7 cellular contexts compared by ENCODE assay signal in the genomic region with DNA sequence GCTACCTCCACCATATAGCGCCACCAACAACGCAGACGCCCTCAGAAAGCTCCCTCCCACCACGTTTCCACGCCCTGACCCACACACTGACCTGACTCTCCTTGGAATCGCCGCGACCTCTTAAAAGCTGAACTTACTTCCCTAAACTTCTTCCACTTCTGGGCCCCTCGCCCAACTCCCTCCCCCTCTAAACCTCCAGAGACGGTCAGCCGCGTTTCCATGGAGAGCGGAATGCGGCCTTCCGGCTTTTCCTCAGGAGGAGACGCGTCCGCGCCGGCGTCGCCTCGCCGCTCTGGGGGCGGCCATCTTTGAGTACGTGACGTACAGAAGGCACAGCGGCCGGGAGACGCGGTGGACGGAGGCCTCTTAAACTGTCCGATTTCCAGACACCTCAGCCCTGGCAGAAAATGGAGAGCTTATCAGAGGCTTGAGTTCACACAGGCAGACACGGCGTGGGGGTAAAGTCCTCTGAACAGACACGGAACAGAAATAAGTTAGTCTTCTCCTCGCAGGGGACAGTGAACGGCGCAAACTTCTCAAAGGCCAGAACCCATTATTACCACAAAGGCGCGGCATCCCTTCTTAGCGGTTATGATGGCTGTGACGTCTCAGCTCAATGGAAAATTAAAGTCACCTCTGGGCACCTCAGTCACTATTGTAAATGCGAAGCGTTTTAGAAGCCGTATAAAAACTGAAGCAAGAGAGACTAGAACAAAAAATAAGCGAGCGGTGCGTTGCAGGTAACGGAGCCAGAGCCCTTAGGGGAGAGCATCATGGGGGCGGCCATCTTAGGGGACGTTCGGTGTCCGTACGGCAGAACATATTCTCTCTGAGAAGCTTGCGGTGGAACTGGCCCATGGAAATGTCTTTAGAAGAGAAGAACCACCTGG. TPM values are rescaled to one million over a fixed set of nuclear protein-coding genes. Genes with fewer than 3 reads are reported as not detected.
A peak's percentile ranks its signal among the peaks of the same experiment; 100 is the strongest.
DNase-seq lines count a peak whose midpoint lies in the region; ATAC-seq and TF ChIP-seq lines count a peak whose summit lies in the region.

Gene ZNF432, minus strand, starts transcription at position 235 of the 890 bp plus-strand sequence. CDS start 1,970 bp downstream, outside the sequence.

- H3K9me3 ChIP-seq in WERI-Rb-1 (ENCODE audit: severe bottlenecking) = peaks cover 7% of the 10 kb centered on the region
- peaks cover 35 to 62% of the 10 kb centered on the region in 2 donors for H3K9me3 ChIP-seq in breast epithelium
- no peaks in the 10 kb centered on the region for H3K9me3 ChIP-seq in iPS-18c (ENCODE audit: control insufficient read depth, insufficient read depth, low read length)
- peaks cover 0 to 21% (median 9%) of the 10 kb centered on the region in 3 donors for H3K9me3 ChIP-seq in skeletal muscle tissue (ENCODE audit: control insufficient read depth in 3 of 3, low read length in 3 of 3)

- H3K27me3 ChIP-seq in WERI-Rb-1 (ENCODE audit: insufficient read depth, low read depth, severe bottlenecking) (no peaks in the 10 kb centered on the region), breast epithelium (no peaks in the 10 kb centered on the region), skeletal muscle tissue (ENCODE audit: control insufficient read depth in 3 of 3, insufficient read depth in 3 of 3, low read length in 3 of 3) (no peaks in the 10 kb centered on the region)

- DNase-seq in NCI-H2107 treated with DMSO at 0.1 percent for 48 hours (lab: John Stamatoyannopoulos, UW; ENCODE audit: unreplicated experiment) (peak; percentile 81), WERI-Rb-1 (peak; percentile 91), breast epithelium (ENCODE audit: low spot score in 2 of 2) (peak; percentile 90 to 91)

- TF ChIP-seq POLR2A in breast epithelium (IDR thresholded peaks at IDR 0.05) = peak; percentile 27

- peaks cover 35% of the 10 kb centered on the region for H3K36me3 ChIP-seq in WERI-Rb-1
- peaks cover 5% of the 10 kb centered on the region for H3K36me3 ChIP-seq in breast epithelium
- H3K36me3 ChIP-seq in skeletal muscle tissue (ENCODE audit: control insufficient read depth in 3 of 3, insufficient read depth in 3 of 3, low read length in 3 of 3) = peaks cover 7 to 25% (median 20%) of the 10 kb centered on the region in 3 donors

- H3K27ac ChIP-seq in WERI-Rb-1 (peak within 1 kb of the TSS; percentile 94), breast epithelium (peak within 1 kb of the TSS; percentile 92 to 96), skeletal muscle tissue (ENCODE audit: low read depth, low read length) (peak within 1 kb of the TSS; percentile 95)

- H3K9ac ChIP-seq in skeletal muscle tissue (ENCODE audit: low read depth in 1 of 3, low read length in 3 of 3) = peak within 1 kb of the TSS; percentile 88 to 99 (median 99)

- intact Hi-C loops in breast epithelium (cut with DNase I; ENCODE audit: low total_unique reads) = no loop called here

- H3K4me3 ChIP-seq in WERI-Rb-1 (ENCODE audit: low read depth, low read length) (peak within 1 kb of the TSS; percentile 96), breast epithelium (peak within 1 kb of the TSS; percentile 50 to 81 (median 70)), iPS-18c (ENCODE audit: insufficient read depth, low read depth, low read length) (peak within 1 kb of the TSS; percentile 84), skeletal muscle tissue (ENCODE audit: low read length in 3 of 3) (peak within 1 kb of the TSS; percentile 81 to 98 (median 97))

- no peaks in the 10 kb centered on the region for H3K4me1 ChIP-seq in breast epithelium
- peaks cover 0 to 5% (median 3%) of the 10 kb centered on the region in 3 donors for H3K4me1 ChIP-seq in skeletal muscle tissue (ENCODE audit: control insufficient read depth in 3 of 3, insufficient read depth in 3 of 3, low read length in 3 of 3)

- ATAC-seq in GM18511 (IDR thresholded peaks at IDR 0.05; ENCODE audit: unreplicated experiment) (peak; percentile 96), HG03025 (IDR thresholded peaks at IDR 0.05; ENCODE audit: low FRiP score, unreplicated experiment) (peak; percentile 75)

- TF ChIP-seq CTCF in WERI-Rb-1 (IDR thresholded peaks at IDR 0.05; ENCODE audit: low read depth, low read length) (no peak), breast epithelium (IDR thresholded peaks at IDR 0.05) (no peak)

RNA-seq across cellular contexts. Expression of gene ZNF432, which starts in this region (rescaled TPM):
- total RNA-seq in breast epithelium = 10 to 100 TPM; 12.0 to 19.3 (median 13.4) TPM
- 11.5 TPM for total RNA-seq in skeletal muscle tissue

Comparison
In these comparisons a context has a peak if more than half of its experiments do, and no peak if none do; other contexts are left out.
1. Peak in every context shown above with its lines: DNase-seq, ATAC-seq, H3K4me3 ChIP-seq and H3K27ac ChIP-seq.